ENCODE assay signal across 6 cellular contexts in the genomic region with DNA sequence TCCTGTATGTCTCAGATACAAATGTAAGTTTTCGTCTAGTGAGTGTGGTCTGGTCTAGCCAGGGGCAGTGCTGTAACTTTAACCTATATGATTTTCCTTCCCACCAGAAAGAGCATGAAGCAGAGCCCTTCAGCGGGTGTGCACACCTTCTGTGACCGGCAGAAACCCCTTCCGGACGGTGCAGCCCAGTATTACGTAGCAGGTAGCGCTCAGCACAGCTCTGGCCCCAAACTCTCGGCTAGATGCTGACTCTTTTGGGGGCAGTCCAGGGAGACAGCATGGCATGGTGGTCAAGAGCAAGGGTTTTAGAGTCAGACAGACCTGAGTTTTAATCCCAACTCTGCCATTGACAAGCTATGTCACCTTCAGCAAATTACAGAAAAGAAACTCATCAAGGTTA.
"Had no signal": no experiment of that assay in that cellular context is flagged by ENCODE, and none has a peak within 500 bp of the region (broad histone marks: within the 10 kb centered on the region; RNA-seq: fewer than 3 reads in every experiment).

No MANE protein-coding gene starts in this region.

- ATAC-seq: GM23338, HepG2 had no signal

- H3K9me3 Mint-ChIP-seq: IgD-negative memory B cell had no signal

- H3K4me2 ChIP-seq: GM23338 had no signal

- H3K27me3 Mint-ChIP-seq: IgD-negative memory B cell had no signal

- DNase-seq: H9, HCEC 1CT had no signal

- H3K4me3 Mint-ChIP-seq: GM23338, H9, IgD-negative memory B cell had no signal

- H3K4me3 ChIP-seq: GM23338 had no signal

- H3K27ac Mint-ChIP-seq: GM23338, H9, IgD-negative memory B cell had no signal

- H3K27ac ChIP-seq: HL-60 had no signal

- H3K4me1 Mint-ChIP-seq: IgD-negative memory B cell had no signal

- H2AFZ ChIP-seq: GM23338 had no signal
